ENCODE assay signal across 8 cellular contexts in the genomic region with DNA sequence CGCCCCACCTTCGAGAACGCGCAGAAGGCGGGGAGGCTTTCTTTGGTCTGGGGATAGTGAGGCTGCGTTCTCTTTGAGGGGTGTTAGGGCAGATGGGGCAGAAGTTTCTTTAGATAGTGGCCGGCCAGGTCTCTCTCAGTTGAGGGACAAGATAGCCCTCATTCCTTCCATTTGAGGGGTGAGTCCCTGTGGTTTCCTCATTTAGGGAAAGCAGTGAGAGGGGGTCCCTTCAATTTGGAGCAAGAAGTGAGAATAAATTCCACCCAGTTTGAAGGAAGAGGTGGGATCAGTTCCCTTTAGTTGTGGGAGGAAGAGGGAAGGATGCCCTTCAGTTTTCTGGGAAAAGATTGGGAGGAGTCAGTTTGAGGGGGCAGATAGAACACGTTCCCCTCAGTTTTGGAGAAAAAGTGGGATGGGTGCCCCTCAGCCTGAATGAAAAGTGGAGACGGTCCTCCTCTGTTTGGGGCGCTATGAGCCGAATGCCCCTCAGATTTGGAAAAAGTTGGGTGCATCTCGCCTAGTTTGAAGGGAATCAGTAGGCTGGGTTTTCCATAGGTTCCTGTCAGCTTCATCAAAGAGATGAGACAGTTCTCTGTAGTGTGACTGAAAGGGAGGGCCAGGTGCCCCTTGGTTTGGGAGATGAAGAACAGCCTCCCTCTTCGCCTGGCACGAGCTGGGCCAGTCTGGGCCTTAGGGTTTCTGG. TPM values are rescaled to one million over a fixed set of nuclear protein-coding genes. Genes with fewer than 3 reads are reported as not detected.
A peak's percentile ranks its signal among the peaks of the same experiment; 100 is the strongest.
DNase-seq lines count a peak whose midpoint lies in the region; ATAC-seq and TF ChIP-seq lines count a peak whose summit lies in the region.

No MANE protein-coding gene starts in this region.

- no peak for TF ChIP-seq POLR2A in esophagus muscularis mucosa (IDR thresholded peaks at IDR 0.05; ENCODE audit: low read depth)

- H3K36me3 ChIP-seq in esophagus muscularis mucosa = no peaks in the 10 kb centered on the region

- intact Hi-C loops in esophagus muscularis mucosa (cut with DNase I) = no loop called here

- peak overlapping the region; percentile 81 to 88 (median 84) for H3K27ac ChIP-seq in esophagus muscularis mucosa (replicated peaks in 1 of 4)

- WGBS in esophagus muscularis mucosa = under 1% methylated on average over 14 of the region's 14 CpGs

- ATAC-seq in GM19452 (IDR thresholded peaks at IDR 0.05; ENCODE audit: unreplicated experiment) (no peak), HG03196 (IDR thresholded peaks at IDR 0.05; ENCODE audit: unreplicated experiment) (no peak)

- no peak for TF ChIP-seq EP300 in esophagus muscularis mucosa (IDR thresholded peaks at IDR 0.05)

- H3K4me3 ChIP-seq in GM12865 (ENCODE audit: low read depth, low read length) (peak overlapping the region; percentile 86), esophagus muscularis mucosa (peak overlapping the region; percentile 70 to 75 (median 74))

- H3K9me3 ChIP-seq in esophagus muscularis mucosa = no peaks in the 10 kb centered on the region

- no peak for DNase-seq in GM12865 (ENCODE audit: low read depth)
- DNase-seq in RKO (ENCODE audit: low spot score) = peak; percentile 64
- no peak for DNase-seq in esophagus muscularis mucosa (ENCODE audit: extremely low spot score)
- DNase-seq in retina = peak; percentile 57
- no peak for DNase-seq in hippocampal formation (lab: John Stamatoyannopoulos, UW)
- no peak for DNase-seq in NOMO-1 treated with DMSO at 0.1 percent for 48 hours (lab: John Stamatoyannopoulos, UW; ENCODE audit: unreplicated experiment)

- H3K27me3 ChIP-seq in esophagus muscularis mucosa = peaks cover 0 to 43% (median 7%) of the 10 kb centered on the region in 4 donors

- no peak for TF ChIP-seq CTCF in GM12865 (IDR thresholded peaks at IDR 0.05; ENCODE audit: insufficient read depth, low read depth, low read length, missing control alignments)
- TF ChIP-seq CTCF in esophagus muscularis mucosa (IDR thresholded peaks at IDR 0.05) = no peak

- peaks cover 52 to 67% (median 60%) of the 10 kb centered on the region in 4 donors for H3K4me1 ChIP-seq in esophagus muscularis mucosa

RNA-seq across cellular contexts. Expression of gene FHOD1, which starts 0.6 kb away (rescaled TPM):
- 10 to 100 TPM in 2 of 4 donors, 1 to 10 TPM in 2; 8.0 to 15.6 (median 10.0) TPM for total RNA-seq in esophagus muscularis mucosa

RNA-seq across cellular contexts. Expression of gene SLC9A5, which starts 0.9 kb away (rescaled TPM):
- under 1 TPM; 0.13 to 0.69 (median 0.37) TPM for total RNA-seq in esophagus muscularis mucosa

RNA-seq across cellular contexts. Expression of gene TMEM208, which starts 20.9 kb away (rescaled TPM):
- total RNA-seq in esophagus muscularis mucosa = 10 to 100 TPM; 19.5 to 26.7 (median 23.8) TPM

RNA-seq across cellular contexts. Expression of gene PLEKHG4, which starts 31.5 kb away (rescaled TPM):
- total RNA-seq in esophagus muscularis mucosa = 1 to 10 TPM; 3.0 to 8.7 (median 3.2) TPM

RNA-seq across cellular contexts. Expression of gene ELMO3, which starts 48.9 kb away (rescaled TPM):
- total RNA-seq in esophagus muscularis mucosa = under 1 TPM; 0.33 to 0.83 (median 0.60) TPM

Comparison
In these comparisons a context has a peak if more than half of its experiments do, and no peak if none do; other contexts are left out.
1. DNase-seq: peak in RKO (single experiment) and retina (single experiment); none in GM12865 (single experiment), esophagus muscularis mucosa (single experiment), hippocampal formation (0 of 2) and NOMO-1 treated with DMSO at 0.1 percent for 48 hours (single experiment).